Comparison of ENCODE assay signal across 1 cellular context in genomic region chr12:104410326-104410725, GRCh38.
A peak's percentile ranks its signal among the peaks of the same experiment; 100 is the strongest.
TF ChIP-seq lines count a peak whose summit lies in the region.

No MANE protein-coding gene starts in this region.

TF ChIP-seq in HepG2, 621 proteins besides CTCF, POLR2A, EP300 and RAD21:
- TF ChIP-seq ZNF264 (CRISPR knock-in tag; IDR thresholded peaks at IDR 0.05) (no peak), ZNF660 (CRISPR knock-in tag; IDR thresholded peaks at IDR 0.05; ENCODE audit: borderline replicate concordance, low read depth) (no peak), HMG20A (CRISPR knock-in tag; IDR thresholded peaks at IDR 0.05; ENCODE audit: borderline replicate concordance) (no peak), ZNF17 (CRISPR knock-in tag; IDR thresholded peaks at IDR 0.05) (no peak), ZNF329 (CRISPR knock-in tag; IDR thresholded peaks at IDR 0.05; ENCODE audit: low read depth) (0 out of 2 replicates have a peak, but pooled peaks have one; percentile 70)
